ENCODE assay signal across 10 cellular contexts in genomic region chr13:43269037-43269476, GRCh38.
A peak's percentile ranks its signal among the peaks of the same experiment; 100 is the strongest.
DNase-seq lines count a peak whose midpoint lies in the region; ATAC-seq and TF ChIP-seq lines count a peak whose summit lies in the region.
"Had no signal": no experiment of that assay in that cellular context is flagged by ENCODE, and none has a peak within 500 bp of the region (broad histone marks: within the 10 kb centered on the region; RNA-seq: fewer than 3 reads in every experiment).

No MANE protein-coding gene starts in this region.

- H3K4me3 Mint-ChIP-seq in endodermal cell (no peak overlapping the region), mesothelial cell of epicardium (no peak overlapping the region)
- H3K4me3 Mint-ChIP-seq: B cell had no signal

- H3K36me3 ChIP-seq in endodermal cell (ENCODE audit: control insufficient read depth, insufficient read depth, low read length) (no peaks in the 10 kb centered on the region), aorta (ENCODE audit: control insufficient read depth in 1 of 2, insufficient read depth in 2 of 2, low read length in 1 of 2) (no peaks in the 10 kb centered on the region)

- no peaks in the 10 kb centered on the region for H3K27me3 ChIP-seq in endodermal cell (ENCODE audit: control insufficient read depth, insufficient read depth, low read length, poor library complexity, severe bottlenecking)
- H3K27me3 ChIP-seq in aorta (ENCODE audit: control insufficient read depth in 1 of 2, insufficient read depth in 2 of 2, low read length in 1 of 2), result no peaks in the 10 kb centered on the region

- H3K9me3 Mint-ChIP-seq in endodermal cell (no peaks in the 10 kb centered on the region), mesothelial cell of epicardium (no peaks in the 10 kb centered on the region)

- TF ChIP-seq CTCF in endodermal cell (conservative IDR thresholded peaks at IDR 0.05) (no peak), mesothelial cell of epicardium (IDR thresholded peaks at IDR 0.05; ENCODE audit: unreplicated experiment) (no peak)

- intact Hi-C loops in Right ventricle myocardium inferior (cut with DNase I), result loop anchor here (1.0 kb wide), 1 partner anchor 497 kb away; no protein-coding TSS in a partner anchor
- intact Hi-C loops in cardiac septum (cut with DNase I), result no loop called here
- intact Hi-C loops in aorta (cut with DNase I), result no loop called here
- intact Hi-C loops in sciatic nerve (cut with DNase I), result no loop called here

- WGBS in endodermal cell (ENCODE audit: insufficient coverage in 1 of 2, insufficient read length in 1 of 2), 2 experiments, result 87 to 97% methylated on average over 4 to 5 of the region's 5 CpGs
- 1 to 6% methylated on average over 5 of the region's 5 CpGs for WGBS in aorta, 2 donors

- no peak overlapping the region for H3K9ac ChIP-seq in endodermal cell (ENCODE audit: extremely low read depth, low read length, poor library complexity, severe bottlenecking)

- ATAC-seq in Right ventricle myocardium inferior (peak; percentile 73), aorta (ENCODE audit: low FRiP score) (peak; percentile 36), sciatic nerve (no peak), HG03139 (IDR thresholded peaks at IDR 0.05; ENCODE audit: unreplicated experiment) (no peak), HG03108 (IDR thresholded peaks at IDR 0.05; ENCODE audit: unreplicated experiment) (no peak)

- DNase-seq in Right ventricle myocardium inferior (ENCODE audit: missing footprints) (no peak), cardiac septum (ENCODE audit: low spot score) (no peak), endodermal cell (no peak), mesothelial cell of epicardium (ENCODE audit: low spot score in 2 of 2, unreplicated experiment in 2 of 2) (peak in 1 of 2 experiments; percentile 51), aorta (no peak), sciatic nerve (ENCODE audit: low spot score) (no peak)
- DNase-seq: retina had no signal

- H3K27me3 Mint-ChIP-seq in endodermal cell (ENCODE audit: insufficient read depth) (peaks cover 3% of the 10 kb centered on the region), mesothelial cell of epicardium (ENCODE audit: low read depth) (no peaks in the 10 kb centered on the region)

- H3K4me1 Mint-ChIP-seq in endodermal cell, result peaks cover 25% of the 10 kb centered on the region
- peaks cover 54% of the 10 kb centered on the region for H3K4me1 Mint-ChIP-seq in mesothelial cell of epicardium
- H3K4me1 Mint-ChIP-seq: B cell had no signal

- H3K9me3 ChIP-seq in endodermal cell (ENCODE audit: control insufficient read depth, low read length), result no peaks in the 10 kb centered on the region
- H3K9me3 ChIP-seq in aorta (ENCODE audit: control insufficient read depth, low read length), result no peaks in the 10 kb centered on the region

- peaks cover 11% of the 10 kb centered on the region for H3K4me1 ChIP-seq in endodermal cell (ENCODE audit: control insufficient read depth, insufficient read depth, low read length)
- peaks cover 3 to 10% of the 10 kb centered on the region in 2 donors for H3K4me1 ChIP-seq in aorta (ENCODE audit: control insufficient read depth in 1 of 2, insufficient read depth in 2 of 2, low read length in 2 of 2)

- H3K27ac Mint-ChIP-seq in endodermal cell, result no peak overlapping the region
- peak overlapping the region; percentile 87 for H3K27ac Mint-ChIP-seq in mesothelial cell of epicardium
- H3K27ac Mint-ChIP-seq: B cell had no signal

- H3K4me3 ChIP-seq in endodermal cell (ENCODE audit: low read length) (peak overlapping the region; percentile 16), aorta (ENCODE audit: low read length in 2 of 2) (no peak overlapping the region)

- no peaks in the 10 kb centered on the region for H3K36me3 Mint-ChIP-seq in endodermal cell (ENCODE audit: low read depth)
- H3K36me3 Mint-ChIP-seq in mesothelial cell of epicardium, result no peaks in the 10 kb centered on the region

- H3K27ac ChIP-seq in endodermal cell (ENCODE audit: low read depth, low read length) (no peak overlapping the region), aorta (ENCODE audit: low read depth in 1 of 2, low read length in 2 of 2) (no peak overlapping the region)

Comparison
In these comparisons a context has a peak if more than half of its experiments do, and no peak if none do; other contexts are left out.
1. ATAC-seq: peak in Right ventricle myocardium inferior (single experiment) and aorta (single experiment); none in sciatic nerve (single experiment), HG03139 (single experiment) and HG03108 (single experiment).